In genomic region chr2:170973225-170973491, GRCh38 we compare ENCODE assay signal across 9 cellular contexts. TPM values are rescaled to one million over a fixed set of nuclear protein-coding genes. Genes with fewer than 3 reads are reported as not detected.
A peak's percentile ranks its signal among the peaks of the same experiment; 100 is the strongest.
DNase-seq lines count a peak whose midpoint lies in the region; ATAC-seq, FAIRE-seq and TF ChIP-seq lines count a peak whose summit lies in the region.
"Had no signal": no experiment of that assay in that cellular context is flagged by ENCODE, and none has a peak within 500 bp of the region (broad histone marks: within the 10 kb centered on the region; RNA-seq: fewer than 3 reads in every experiment).

No MANE protein-coding gene starts in this region.

- H2BK15ac ChIP-seq in mesendoderm (replicated peaks; ENCODE audit: low read depth): no peak overlapping the region

- H3K36me3 ChIP-seq in mesendoderm (ENCODE audit: control insufficient read depth, insufficient read depth, low read length) (peaks cover 2% of the 10 kb centered on the region), urinary bladder (ENCODE audit: insufficient read depth) (no peaks in the 10 kb centered on the region)

- ATAC-seq in right cardiac atrium (no peak), Right ventricle myocardium superior (ENCODE audit: poor library complexity) (no peak)

- DNase-seq in right cardiac atrium (no peak), Right ventricle myocardium superior (no peak), astrocyte of the cerebellum (ENCODE audit: low read depth) (no peak), mesendoderm (no peak), H54 (ENCODE audit: insufficient read length, low spot score) (no peak), LoVo (ENCODE audit: low spot score) (no peak), substantia nigra (lab: John Stamatoyannopoulos, UW) (no peak)

- peak overlapping the region; percentile 37 for H3K4me2 ChIP-seq in mesendoderm (ENCODE audit: low read length)

- in situ Hi-C loops in astrocyte of the cerebellum (cut with HindIII; ENCODE audit: low sequenced_read_pairs): loop anchor here (25.0 kb wide), 1 partner anchor 439 kb away; no protein-coding TSS in a partner anchor

- TF ChIP-seq CTCF in astrocyte of the cerebellum (IDR thresholded peaks at IDR 0.05; ENCODE audit: low read depth, low read length, missing control alignments): no peak

- no peak overlapping the region for H4K5ac ChIP-seq in mesendoderm (ENCODE audit: low read length)

- H3K27ac ChIP-seq in right cardiac atrium (ENCODE audit: low read length): no peak overlapping the region
- H3K27ac ChIP-seq in mesendoderm (ENCODE audit: low read depth, low read length): no peak overlapping the region
- H3K27ac ChIP-seq in urinary bladder (ENCODE audit: low read depth): no peak overlapping the region
- H3K27ac ChIP-seq in substantia nigra (ENCODE audit: low read depth, low read length, poor library complexity, severe bottlenecking): no peak overlapping the region

- H3K4me3 ChIP-seq in right cardiac atrium (ENCODE audit: low read length) (peak overlapping the region; percentile 77), astrocyte of the cerebellum (ENCODE audit: low read depth, low read length) (peak overlapping the region; percentile 62), mesendoderm (ENCODE audit: low read length) (no peak overlapping the region), urinary bladder (ENCODE audit: low read depth, low read length) (peak overlapping the region; percentile 48)

- peak overlapping the region; percentile 41 for H3K9ac ChIP-seq in mesendoderm (ENCODE audit: low read length)

- H3K9me3 ChIP-seq in right cardiac atrium (ENCODE audit: control insufficient read depth, low read length): no peaks in the 10 kb centered on the region

- H4K8ac ChIP-seq in mesendoderm (ENCODE audit: low read depth, low read length): no peak overlapping the region

- H3K4ac ChIP-seq in mesendoderm (ENCODE audit: low read depth, low read length): no peak overlapping the region

- no peaks in the 10 kb centered on the region for H3K79me2 ChIP-seq in mesendoderm (ENCODE audit: control insufficient read depth, insufficient read depth, low read length)

- no peak overlapping the region for H2AK5ac ChIP-seq in mesendoderm (ENCODE audit: low read length)

- no peaks in the 10 kb centered on the region for H3K4me1 ChIP-seq in right cardiac atrium (ENCODE audit: control insufficient read depth, insufficient read depth, low read length)
- H3K4me1 ChIP-seq in mesendoderm (ENCODE audit: control insufficient read depth, low read depth, low read length): no peaks in the 10 kb centered on the region
- H3K4me1 ChIP-seq in urinary bladder (ENCODE audit: insufficient read depth): no peaks in the 10 kb centered on the region

- TF ChIP-seq POLR2A in H54 (IDR thresholded peaks at IDR 0.05; ENCODE audit: low read depth, low read length): no peak

- intact Hi-C loops in right cardiac atrium (cut with DNase I) (loop anchor here in 3 of 4 donors (2.0 to 5.0 kb wide), 3 partner anchors 189 to 444 kb away; partner anchors contain the start of gene TLK1 (in 1 of the 3)), Right ventricle myocardium superior (cut with DNase I) (loop anchor here (5.0 kb wide), 2 partner anchors 189 to 444 kb away; partner anchors contain the start of gene TLK1)

- H3K18ac ChIP-seq in mesendoderm (ENCODE audit: low read length): no peak overlapping the region

- H2BK5ac ChIP-seq in mesendoderm (ENCODE audit: low read length): no peak overlapping the region

- no peak overlapping the region for H2BK120ac ChIP-seq in mesendoderm (ENCODE audit: low read depth, low read length)

- H3K23ac ChIP-seq in mesendoderm (ENCODE audit: low read length): no peak overlapping the region

- peak overlapping the region; percentile 81 for H3K56ac ChIP-seq in mesendoderm (ENCODE audit: low read length)

- H3K79me1 ChIP-seq in mesendoderm (ENCODE audit: low read length): no peaks in the 10 kb centered on the region

- 9% methylated on average over 12 of the region's 12 CpGs for WGBS in right cardiac atrium
- no CpG with 5 or more reads among the region's 12 CpGs for WGBS in mesendoderm (ENCODE audit: extremely low coverage, insufficient coverage, low lambda C conversion rate)
- WGBS in urinary bladder: 8% methylated on average over 12 of the region's 12 CpGs

- H3K27me3 ChIP-seq in right cardiac atrium (ENCODE audit: control insufficient read depth, insufficient read depth) (no peaks in the 10 kb centered on the region), mesendoderm (ENCODE audit: insufficient read depth, low read length, poor library complexity) (no peaks in the 10 kb centered on the region)

- no peak for FAIRE-seq in H54 (lab: Jason Lieb, UNC)
- FAIRE-seq: G401.6 had no signal

RNA-seq across cellular contexts. Expression of gene GORASP2, which starts 44.1 kb away (rescaled TPM):
- total RNA-seq in right cardiac atrium (10 to 100 TPM; 67.0 to 74.7 (median 69.2) TPM), Right ventricle myocardium superior (53.2 TPM), urinary bladder (35.5 TPM)
- polyA plus RNA-seq in right cardiac atrium (39.5 TPM), urinary bladder (53.0 TPM)
- 117 TPM for polyA plus RNA-seq in mesendoderm (2013, experiment 1 of 2)
- 121 TPM for polyA plus RNA-seq in mesendoderm (2013, experiment 2 of 2)
